In the genomic region with DNA sequence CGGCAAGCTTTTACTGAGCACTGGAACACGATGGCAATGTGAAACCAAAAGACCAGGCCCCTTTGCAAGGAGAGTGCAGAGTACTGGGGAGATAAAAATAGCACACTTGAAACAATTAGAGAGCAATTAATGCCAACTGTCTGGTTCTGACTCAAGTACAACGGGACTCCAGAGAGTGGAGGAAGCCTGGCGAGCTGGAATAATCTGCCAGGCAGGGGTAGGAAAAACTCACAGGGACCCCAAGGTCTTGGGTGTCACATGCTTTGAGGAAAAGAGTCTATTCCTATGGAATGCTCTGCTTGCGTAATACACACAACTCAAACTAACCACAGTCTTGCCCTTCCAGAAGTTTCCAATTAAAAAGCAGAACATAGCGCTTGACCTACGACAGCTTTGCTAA, we compare ENCODE assay signal across 9 cellular contexts.
DNase-seq lines count a peak whose midpoint lies in the region; ATAC-seq lines count a peak whose summit lies in the region.
"Had no signal": no experiment of that assay in that cellular context is flagged by ENCODE, and none has a peak within 500 bp of the region (broad histone marks: within the 10 kb centered on the region; RNA-seq: fewer than 3 reads in every experiment).

No MANE protein-coding gene starts in this region.

- H4K8ac ChIP-seq in neuronal stem cell (ENCODE audit: low read depth, low read length), result no peak overlapping the region

- H3K36me3 ChIP-seq in neuronal stem cell (replicated peaks in 1 of 2; ENCODE audit: control insufficient read depth in 2 of 2, insufficient read depth in 2 of 2, low read length in 2 of 2), result no peaks in the 10 kb centered on the region

- no peak overlapping the region for H2BK12ac ChIP-seq in neuronal stem cell (ENCODE audit: low read length)

- H3K18ac ChIP-seq in neuronal stem cell (ENCODE audit: low read length), result no peak overlapping the region

- no peaks in the 10 kb centered on the region for H3K9me3 ChIP-seq in neuronal stem cell (replicated peaks in 1 of 2; ENCODE audit: control insufficient read depth in 2 of 2, insufficient read depth in 1 of 2, low read depth in 1 of 2, low read length in 2 of 2)

- no peak overlapping the region for H3K4me3 ChIP-seq in neuronal stem cell (ENCODE audit: low read length in 2 of 2)

- H3K27ac ChIP-seq in neuronal stem cell (replicated peaks; ENCODE audit: low read length), result no peak overlapping the region

- no peak overlapping the region for H2AK5ac ChIP-seq in neuronal stem cell (ENCODE audit: low read depth, low read length)

- H3K23ac ChIP-seq in neuronal stem cell (ENCODE audit: low read depth, low read length, poor library complexity), result no peak overlapping the region

- no peaks in the 10 kb centered on the region for H3K79me1 ChIP-seq in neuronal stem cell (ENCODE audit: low read depth, low read length)

- H3K27me3 ChIP-seq in neuronal stem cell (ENCODE audit: control insufficient read depth in 3 of 3, insufficient read depth in 3 of 3, low read depth in 1 of 3, low read length in 3 of 3), result peaks cover 0 to 31% (median 9%) of the 10 kb centered on the region in 3 experiments

- no peak overlapping the region for H3K4ac ChIP-seq in neuronal stem cell (ENCODE audit: low read length)

- H2BK120ac ChIP-seq in neuronal stem cell (ENCODE audit: low read depth, low read length), result no peak overlapping the region

- H3K4me1 ChIP-seq in neuronal stem cell (ENCODE audit: control insufficient read depth in 2 of 2, insufficient read depth in 1 of 2, low read depth in 1 of 2, low read length in 2 of 2), result peaks cover 0 to 16% of the 10 kb centered on the region in 2 donors

- no CpG with 5 or more reads among the region's 7 CpGs for WGBS in neuronal stem cell (ENCODE audit: extremely low coverage in 2 of 2, insufficient read length in 2 of 2, insufficient replicate concordance in 1 of 2), 2 donors

- H3K9ac ChIP-seq in neuronal stem cell (ENCODE audit: low read depth, low read length, poor library complexity), result no peak overlapping the region

- DNase-seq in NCI-H2107 (lab: John Stamatoyannopoulos, UW) (peak; percentile 31), cerebellar cortex (ENCODE audit: low spot score) (peak; percentile 76), renal cortical epithelial cell (ENCODE audit: low read depth) (peak; percentile 28), neuronal stem cell (ENCODE audit: low spot score) (no peak)
- DNase-seq in effector CD8-positive, alpha-beta T cell (lab: John Stamatoyannopoulos, UW), result no peak
- DNase-seq: activated T-cell treated with anti-CD3 and anti-CD28 coated beads, Interleukin-2, amount 50 U/mL, for 72 hours had no signal

- no peak overlapping the region for H3K4me2 ChIP-seq in neuronal stem cell (ENCODE audit: insufficient read depth, low read length, poor library complexity, severe bottlenecking)

- ATAC-seq in GM18867 (IDR thresholded peaks at IDR 0.05; ENCODE audit: unreplicated experiment) (peak; percentile 46), HG02973 (IDR thresholded peaks at IDR 0.05; ENCODE audit: unreplicated experiment) (no peak), HG03045 (IDR thresholded peaks at IDR 0.05; ENCODE audit: unreplicated experiment) (no peak)
- ATAC-seq: activated T-cell treated with anti-CD3 and anti-CD28 coated beads, Interleukin-2, amount 50 U/mL, for 72 hours had no signal

- no peak overlapping the region for H4K91ac ChIP-seq in neuronal stem cell (ENCODE audit: low read depth, low read length, poor library complexity)

- no peak overlapping the region for H3K14ac ChIP-seq in neuronal stem cell (ENCODE audit: low read length)

- no peak overlapping the region for H2BK15ac ChIP-seq in neuronal stem cell (ENCODE audit: low read length)

- no peak overlapping the region for H2AFZ ChIP-seq in neuronal stem cell (ENCODE audit: low read length)

- H2BK5ac ChIP-seq in neuronal stem cell (ENCODE audit: low read length), result no peak overlapping the region

Comparison
In these comparisons a context has a peak if more than half of its experiments do, and no peak if none do; other contexts are left out.
1. DNase-seq: peak in NCI-H2107 (single experiment), cerebellar cortex (single experiment) and renal cortical epithelial cell (single experiment); none in effector CD8-positive, alpha-beta T cell (single experiment) and neuronal stem cell (single experiment).